Comparison of ENCODE assay signal across 18 cellular contexts in genomic region chr18:79897940-79898625, GRCh38.
"Had no signal": no experiment of that assay in that cellular context is flagged by ENCODE, and none has a peak within 500 bp of the region (broad histone marks: within the 10 kb centered on the region; RNA-seq: fewer than 3 reads in every experiment).

No MANE protein-coding gene starts in this region.

- H3K9ac ChIP-seq: SK-N-SH had no signal

- H2AFZ ChIP-seq: hepatocyte had no signal

- H3K4me1 ChIP-seq: left lung had no signal

- H3K4me2 ChIP-seq: hepatocyte, SK-N-SH had no signal

- DNase-seq: activated naive CD4-positive, alpha-beta T cell treated with anti-CD3 and anti-CD28 coated beads, Interleukin-2, amount 50 U/mL, for 16 hours; effector memory CD8-positive, alpha-beta T cell; foreskin fibroblast; mammary epithelial cell; midbrain; SK-N-SH; stimulated activated naive CD8-positive, alpha-beta T cell treated with anti-CD3 and anti-CD28 coated beads, Interleukin-15, Interleukin-2, amounts not matched to agents 100 U/mL and 50 U/mL, for 24 hours; substantia nigra; T-helper 1 cell; T-helper 9 cell; trophoblast cell had no signal

- H3K4me3 ChIP-seq: hepatocyte, left lung had no signal

- H3K27me3 Mint-ChIP-seq: activated T-cell treated with anti-CD3 and anti-CD28 coated beads, Interleukin-2, amount 50 U/mL, for 24 hours; effector memory CD8-positive, alpha-beta T cell had no signal

- H3K4me1 Mint-ChIP-seq: nephron had no signal

- H3K79me2 ChIP-seq: hepatocyte had no signal

- ATAC-seq: activated CD4-positive, CD25-positive, alpha-beta regulatory T cell treated with anti-CD3 and anti-CD28 coated beads, Interleukin-2, amount 50 U/mL, for 24 hours; effector memory CD8-positive, alpha-beta T cell; left lung; stimulated activated naive CD8-positive, alpha-beta T cell treated with anti-CD3 and anti-CD28 coated beads, Interleukin-15, Interleukin-2, amounts not matched to agents 100 U/mL and 50 U/mL, for 24 hours had no signal

- H3K27ac ChIP-seq: epithelial cell of prostate, hepatocyte, left lung had no signal

- H3K27me3 ChIP-seq: hepatocyte, left lung had no signal

- H3K27ac Mint-ChIP-seq: activated T-cell treated with anti-CD3 and anti-CD28 coated beads, Interleukin-2, amount 50 U/mL, for 24 hours; activated T-helper 2 cell treated with anti-CD3 and anti-CD28 coated beads, Interferon-gamma antibody, Interleukin-2, Interleukin-4, amounts not matched to agents 10 μg/mL and 5 μg/mL and 100 μg/mL, durations not matched to agents 14 hours and 24 hours and 36 hours; effector memory CD8-positive, alpha-beta T cell; nephron had no signal

- H3K4me3 Mint-ChIP-seq: activated T-cell treated with anti-CD3 and anti-CD28 coated beads, Interleukin-2, amount 50 U/mL, for 24 hours; effector memory CD8-positive, alpha-beta T cell; nephron had no signal
